Comparison of ENCODE assay signal across 1 cellular context in the genomic region with DNA sequence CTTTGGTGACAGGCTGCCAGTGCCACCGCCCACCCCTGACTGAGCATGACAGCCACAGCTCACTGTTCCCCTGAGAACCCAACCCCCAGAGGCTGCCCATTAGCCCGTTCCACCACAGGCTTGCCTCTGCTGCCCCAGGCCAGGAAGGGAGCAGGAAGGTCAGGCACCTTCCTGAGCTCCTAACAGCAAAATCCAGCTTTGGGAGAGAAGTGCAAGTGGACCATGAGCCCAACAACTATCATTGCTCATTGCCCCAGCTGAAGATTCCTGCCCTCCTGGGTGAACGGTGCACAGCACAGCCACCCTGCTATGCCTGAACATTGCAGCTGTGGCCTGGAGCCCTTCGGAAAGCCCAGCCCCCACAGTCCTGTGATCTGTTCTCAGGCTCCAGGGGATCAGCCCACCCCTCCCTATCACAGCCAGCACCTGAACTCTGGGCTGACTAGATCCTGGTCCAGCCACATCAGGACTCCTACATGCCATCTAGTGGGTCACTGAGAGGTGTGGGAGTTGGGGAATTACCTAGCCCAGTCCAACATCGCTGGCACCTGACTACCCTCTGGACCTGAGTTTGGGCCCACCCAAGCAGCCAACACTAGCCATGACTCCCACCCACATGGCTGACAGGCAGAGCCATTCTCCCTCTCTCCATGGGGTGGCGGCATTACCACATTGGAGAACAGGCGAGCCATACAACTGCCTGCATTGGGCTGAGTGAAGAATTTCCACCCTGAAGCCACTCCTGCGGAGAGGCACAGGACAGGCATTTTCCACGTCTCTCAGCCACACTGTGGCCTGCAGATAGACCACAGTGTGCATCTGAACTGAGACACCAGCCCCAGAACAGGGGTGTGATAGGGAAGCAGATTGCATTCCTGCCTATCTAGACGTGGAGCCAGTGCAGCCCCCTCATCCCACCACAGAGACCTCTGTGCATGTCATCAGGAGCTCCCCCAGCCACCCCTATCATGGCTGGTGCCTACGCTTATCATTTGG.
TF ChIP-seq lines count a peak whose summit lies in the region.

No MANE protein-coding gene starts in this region.

TF ChIP-seq in HepG2, 621 proteins besides CTCF, POLR2A, EP300 and RAD21 (continued from another document):
- TF ChIP-seq ZNF350 (CRISPR knock-in tag; IDR thresholded peaks at IDR 0.05; ENCODE audit: borderline replicate concordance, low read depth) (no peak; the same call in 1 of the 2 replicates), ZNF264 (CRISPR knock-in tag; IDR thresholded peaks at IDR 0.05) (no peak), ZNF468 (CRISPR knock-in tag; IDR thresholded peaks at IDR 0.05) (0 out of 2 replicates have a peak, but pooled peaks have one; percentile 30), ZKSCAN1 (IDR thresholded peaks at IDR 0.05; ENCODE audit: low read length) (no peak), KDM3A (CRISPR knock-in tag; IDR thresholded peaks at IDR 0.05; ENCODE audit: low read depth) (0 out of 2 replicates have a peak, but pooled peaks have one; percentile 70), CBFB (CRISPR knock-in tag; IDR thresholded peaks at IDR 0.05) (no peak), ZNF678 (CRISPR knock-in tag; IDR thresholded peaks at IDR 0.05) (no peak), ZNF354B (CRISPR knock-in tag; IDR thresholded peaks at IDR 0.05) (0 out of 2 replicates have a peak, but pooled peaks have one; percentile 41), SMC3 (IDR thresholded peaks at IDR 0.05; ENCODE audit: low read length) (peak; percentile 85), ZNF207 (IDR thresholded peaks at IDR 0.05; ENCODE audit: borderline replicate concordance) (no peak), ZNF543 (CRISPR knock-in tag; IDR thresholded peaks at IDR 0.05) (no peak), ZNF44 (CRISPR knock-in tag; IDR thresholded peaks at IDR 0.05) (no peak), YEATS4 (CRISPR knock-in tag; IDR thresholded peaks at IDR 0.05; ENCODE audit: borderline replicate concordance) (no peak), MED8 (CRISPR knock-in tag; IDR thresholded peaks at IDR 0.05; ENCODE audit: insufficient replicate concordance) (no peak), ZNF136 (CRISPR knock-in tag; IDR thresholded peaks at IDR 0.05; ENCODE audit: low read depth) (0 out of 2 replicates have a peak, but pooled peaks have one; percentile 52), ZNF839 (CRISPR knock-in tag; IDR thresholded peaks at IDR 0.05; ENCODE audit: borderline replicate concordance) (no peak), MYPOP (CRISPR knock-in tag; IDR thresholded peaks at IDR 0.05) (no peak), FOXP1 (IDR thresholded peaks at IDR 0.05) (no peak), FOXP1 (CRISPR knock-in tag; IDR thresholded peaks at IDR 0.05) (no peak), HNRNPLL (IDR thresholded peaks at IDR 0.05; ENCODE audit: low read depth, low read length, poor library complexity, severe bottlenecking) (no peak), JARID2 (CRISPR knock-in tag; IDR thresholded peaks at IDR 0.05; ENCODE audit: insufficient replicate concordance) (no peak), IRX3 (CRISPR knock-in tag; IDR thresholded peaks at IDR 0.05; ENCODE audit: borderline replicate concordance, low read depth) (no peak), MIXL1 (CRISPR knock-in tag; IDR thresholded peaks at IDR 0.05) (0 out of 2 replicates have a peak, but pooled peaks have one; percentile 16), ZNF562 (CRISPR knock-in tag; IDR thresholded peaks at IDR 0.05; ENCODE audit: borderline replicate concordance) (no peak), ZNF225 (CRISPR knock-in tag; IDR thresholded peaks at IDR 0.05) (no peak), FOXJ3 (CRISPR knock-in tag; IDR thresholded peaks at IDR 0.05; ENCODE audit: borderline replicate concordance) (no peak)
- TF ChIP-seq, protein P1, sequence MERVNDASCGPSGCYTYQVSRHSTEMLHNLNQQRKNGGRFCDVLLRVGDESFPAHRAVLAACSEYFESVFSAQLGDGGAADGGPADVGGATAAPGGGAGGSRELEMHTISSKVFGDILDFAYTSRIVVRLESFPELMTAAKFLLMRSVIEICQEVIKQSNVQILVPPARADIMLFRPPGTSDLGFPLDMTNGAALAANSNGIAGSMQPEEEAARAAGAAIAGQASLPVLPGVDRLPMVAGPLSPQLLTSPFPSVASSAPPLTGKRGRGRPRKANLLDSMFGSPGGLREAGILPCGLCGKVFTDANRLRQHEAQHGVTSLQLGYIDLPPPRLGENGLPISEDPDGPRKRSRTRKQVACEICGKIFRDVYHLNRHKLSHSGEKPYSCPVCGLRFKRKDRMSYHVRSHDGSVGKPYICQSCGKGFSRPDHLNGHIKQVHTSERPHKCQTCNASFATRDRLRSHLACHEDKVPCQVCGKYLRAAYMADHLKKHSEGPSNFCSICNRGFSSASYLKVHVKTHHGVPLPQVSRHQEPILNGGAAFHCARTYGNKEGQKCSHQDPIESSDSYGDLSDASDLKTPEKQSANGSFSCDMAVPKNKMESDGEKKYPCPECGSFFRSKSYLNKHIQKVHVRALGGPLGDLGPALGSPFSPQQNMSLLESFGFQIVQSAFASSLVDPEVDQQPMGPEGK (CRISPR knock-in tag; IDR thresholded peaks at IDR 0.05), result peak; percentile 31; the same call in 1 of the 2 replicates
- TF ChIP-seq, protein P2, sequence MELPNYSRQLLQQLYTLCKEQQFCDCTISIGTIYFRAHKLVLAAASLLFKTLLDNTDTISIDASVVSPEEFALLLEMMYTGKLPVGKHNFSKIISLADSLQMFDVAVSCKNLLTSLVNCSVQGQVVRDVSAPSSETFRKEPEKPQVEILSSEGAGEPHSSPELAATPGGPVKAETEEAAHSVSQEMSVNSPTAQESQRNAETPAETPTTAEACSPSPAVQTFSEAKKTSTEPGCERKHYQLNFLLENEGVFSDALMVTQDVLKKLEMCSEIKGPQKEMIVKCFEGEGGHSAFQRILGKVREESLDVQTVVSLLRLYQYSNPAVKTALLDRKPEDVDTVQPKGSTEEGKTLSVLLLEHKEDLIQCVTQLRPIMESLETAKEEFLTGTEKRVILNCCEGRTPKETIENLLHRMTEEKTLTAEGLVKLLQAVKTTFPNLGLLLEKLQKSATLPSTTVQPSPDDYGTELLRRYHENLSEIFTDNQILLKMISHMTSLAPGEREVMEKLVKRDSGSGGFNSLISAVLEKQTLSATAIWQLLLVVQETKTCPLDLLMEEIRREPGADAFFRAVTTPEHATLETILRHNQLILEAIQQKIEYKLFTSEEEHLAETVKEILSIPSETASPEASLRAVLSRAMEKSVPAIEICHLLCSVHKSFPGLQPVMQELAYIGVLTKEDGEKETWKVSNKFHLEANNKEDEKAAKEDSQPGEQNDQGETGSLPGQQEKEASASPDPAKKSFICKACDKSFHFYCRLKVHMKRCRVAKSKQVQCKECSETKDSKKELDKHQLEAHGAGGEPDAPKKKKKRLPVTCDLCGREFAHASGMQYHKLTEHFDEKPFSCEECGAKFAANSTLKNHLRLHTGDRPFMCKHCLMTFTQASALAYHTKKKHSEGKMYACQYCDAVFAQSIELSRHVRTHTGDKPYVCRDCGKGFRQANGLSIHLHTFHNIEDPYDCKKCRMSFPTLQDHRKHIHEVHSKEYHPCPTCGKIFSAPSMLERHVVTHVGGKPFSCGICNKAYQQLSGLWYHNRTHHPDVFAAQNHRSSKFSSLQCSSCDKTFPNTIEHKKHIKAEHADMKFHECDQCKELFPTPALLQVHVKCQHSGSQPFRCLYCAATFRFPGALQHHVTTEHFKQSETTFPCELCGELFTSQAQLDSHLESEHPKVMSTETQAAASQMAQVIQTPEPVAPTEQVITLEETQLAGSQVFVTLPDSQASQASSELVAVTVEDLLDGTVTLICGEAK (IDR thresholded peaks at IDR 0.05), result no peak
- TF ChIP-seq, protein P2 (CRISPR knock-in tag; IDR thresholded peaks at IDR 0.05), result no peak
- TF ChIP-seq, protein P3, sequence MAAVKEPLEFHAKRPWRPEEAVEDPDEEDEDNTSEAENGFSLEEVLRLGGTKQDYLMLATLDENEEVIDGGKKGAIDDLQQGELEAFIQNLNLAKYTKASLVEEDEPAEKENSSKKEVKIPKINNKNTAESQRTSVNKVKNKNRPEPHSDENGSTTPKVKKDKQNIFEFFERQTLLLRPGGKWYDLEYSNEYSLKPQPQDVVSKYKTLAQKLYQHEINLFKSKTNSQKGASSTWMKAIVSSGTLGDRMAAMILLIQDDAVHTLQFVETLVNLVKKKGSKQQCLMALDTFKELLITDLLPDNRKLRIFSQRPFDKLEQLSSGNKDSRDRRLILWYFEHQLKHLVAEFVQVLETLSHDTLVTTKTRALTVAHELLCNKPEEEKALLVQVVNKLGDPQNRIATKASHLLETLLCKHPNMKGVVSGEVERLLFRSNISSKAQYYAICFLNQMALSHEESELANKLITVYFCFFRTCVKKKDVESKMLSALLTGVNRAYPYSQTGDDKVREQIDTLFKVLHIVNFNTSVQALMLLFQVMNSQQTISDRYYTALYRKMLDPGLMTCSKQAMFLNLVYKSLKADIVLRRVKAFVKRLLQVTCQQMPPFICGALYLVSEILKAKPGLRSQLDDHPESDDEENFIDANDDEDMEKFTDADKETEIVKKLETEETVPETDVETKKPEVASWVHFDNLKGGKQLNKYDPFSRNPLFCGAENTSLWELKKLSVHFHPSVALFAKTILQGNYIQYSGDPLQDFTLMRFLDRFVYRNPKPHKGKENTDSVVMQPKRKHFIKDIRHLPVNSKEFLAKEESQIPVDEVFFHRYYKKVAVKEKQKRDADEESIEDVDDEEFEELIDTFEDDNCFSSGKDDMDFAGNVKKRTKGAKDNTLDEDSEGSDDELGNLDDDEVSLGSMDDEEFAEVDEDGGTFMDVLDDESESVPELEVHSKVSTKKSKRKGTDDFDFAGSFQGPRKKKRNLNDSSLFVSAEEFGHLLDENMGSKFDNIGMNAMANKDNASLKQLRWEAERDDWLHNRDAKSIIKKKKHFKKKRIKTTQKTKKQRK (IDR thresholded peaks at IDR 0.05; ENCODE audit: low read length), result no peak
- TF ChIP-seq, protein P4, sequence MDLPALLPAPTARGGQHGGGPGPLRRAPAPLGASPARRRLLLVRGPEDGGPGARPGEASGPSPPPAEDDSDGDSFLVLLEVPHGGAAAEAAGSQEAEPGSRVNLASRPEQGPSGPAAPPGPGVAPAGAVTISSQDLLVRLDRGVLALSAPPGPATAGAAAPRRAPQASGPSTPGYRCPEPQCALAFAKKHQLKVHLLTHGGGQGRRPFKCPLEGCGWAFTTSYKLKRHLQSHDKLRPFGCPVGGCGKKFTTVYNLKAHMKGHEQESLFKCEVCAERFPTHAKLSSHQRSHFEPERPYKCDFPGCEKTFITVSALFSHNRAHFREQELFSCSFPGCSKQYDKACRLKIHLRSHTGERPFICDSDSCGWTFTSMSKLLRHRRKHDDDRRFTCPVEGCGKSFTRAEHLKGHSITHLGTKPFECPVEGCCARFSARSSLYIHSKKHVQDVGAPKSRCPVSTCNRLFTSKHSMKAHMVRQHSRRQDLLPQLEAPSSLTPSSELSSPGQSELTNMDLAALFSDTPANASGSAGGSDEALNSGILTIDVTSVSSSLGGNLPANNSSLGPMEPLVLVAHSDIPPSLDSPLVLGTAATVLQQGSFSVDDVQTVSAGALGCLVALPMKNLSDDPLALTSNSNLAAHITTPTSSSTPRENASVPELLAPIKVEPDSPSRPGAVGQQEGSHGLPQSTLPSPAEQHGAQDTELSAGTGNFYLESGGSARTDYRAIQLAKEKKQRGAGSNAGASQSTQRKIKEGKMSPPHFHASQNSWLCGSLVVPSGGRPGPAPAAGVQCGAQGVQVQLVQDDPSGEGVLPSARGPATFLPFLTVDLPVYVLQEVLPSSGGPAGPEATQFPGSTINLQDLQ (CRISPR knock-in tag; IDR thresholded peaks at IDR 0.05), result no peak
TF ChIP-seq in HepG2: peak in this region for 63.
